Comparison of ENCODE assay signal across 26 cellular contexts in the genomic region with DNA sequence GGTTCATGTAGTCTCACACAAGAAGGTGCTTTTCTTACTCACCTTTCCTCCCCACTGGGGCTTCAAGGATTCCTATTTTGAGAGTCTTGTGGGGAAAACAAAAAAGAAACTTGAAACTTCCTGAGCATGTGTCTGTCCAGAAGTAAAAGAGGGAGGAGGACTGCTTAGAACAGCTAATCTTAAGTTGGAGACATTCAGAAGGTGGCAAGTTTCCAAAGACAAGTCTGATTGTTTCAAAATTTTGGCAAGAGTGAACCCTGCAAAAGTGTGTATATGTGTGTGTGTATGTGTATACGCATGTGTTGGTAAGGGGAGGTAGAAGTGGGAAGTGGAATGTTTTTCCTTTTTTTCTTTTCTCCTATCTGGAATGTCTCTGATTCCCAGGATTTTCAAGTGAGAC.
"Had no signal": no experiment of that assay in that cellular context is flagged by ENCODE, and none has a peak within 500 bp of the region (broad histone marks: within the 10 kb centered on the region; RNA-seq: fewer than 3 reads in every experiment).

No MANE protein-coding gene starts in this region.

- ATAC-seq: activated CD4-positive, CD25-positive, alpha-beta regulatory T cell treated with anti-CD3 and anti-CD28 coated beads, Interleukin-2, amount 50 U/mL, for 24 hours; activated CD8-positive, alpha-beta T cell treated with anti-CD3 and anti-CD28 coated beads for 36 hours; activated T-cell treated with anti-CD3 and anti-CD28 coated beads, Interleukin-2, amount 50 U/mL, for 4 hours; activated T-helper 17 cell treated with anti-CD3 and anti-CD28 coated beads, Interleukin-2, amount 50 U/mL, for 72 hours; foreskin keratinocyte; gastrocnemius medialis; heart left ventricle had no signal

- DNase-seq: activated B cell treated with CpG ODN at 0.5 μM for 24 hours; activated CD4-positive, alpha-beta T cell treated with anti-CD3 and anti-CD28 coated beads for 48 hours; activated CD4-positive, alpha-beta T cell treated with anti-CD3 and anti-CD28 coated beads, Interleukin-2, amount 50 U/mL, for 1 hour; activated CD4-positive, alpha-beta T cell treated with anti-CD3 and anti-CD28 coated beads, Interleukin-2, amount 50 U/mL, for 48 hours; activated CD8-positive, alpha-beta memory T cell treated with anti-CD3 and anti-CD28 coated beads for 24 hours; activated CD8-positive, alpha-beta T cell treated with anti-CD3 and anti-CD28 coated beads for 36 hours; activated effector memory CD4-positive, alpha-beta T cell treated with Interleukin-2 at 50 U/mL for 16 hours; activated gamma-delta T cell treated with Interleukin-2 at 50 U/mL for 16 hours; activated naive CD4-positive, alpha-beta T cell treated with anti-CD3 and anti-CD28 coated beads, Interleukin-2, amount 50 U/mL, for 16 hours; activated naive CD4-positive, alpha-beta T cell treated with Interleukin-2 at 50 U/mL for 16 hours; activated T-cell treated with anti-CD3 and anti-CD28 coated beads, Interleukin-2, amount 50 U/mL, for 4 hours; amniotic stem cell; anterior cingulate cortex; brain microvascular endothelial cell; cortex of kidney; effector CD8-positive, alpha-beta T cell; esophagus squamous epithelium; foreskin keratinocyte; gastrocnemius medialis; glutamatergic neuron; heart left ventricle; T-helper 2 cell; T1000; WERI-Rb-1 had no signal
